ENCODE assay signal across 24 cellular contexts in the genomic region with DNA sequence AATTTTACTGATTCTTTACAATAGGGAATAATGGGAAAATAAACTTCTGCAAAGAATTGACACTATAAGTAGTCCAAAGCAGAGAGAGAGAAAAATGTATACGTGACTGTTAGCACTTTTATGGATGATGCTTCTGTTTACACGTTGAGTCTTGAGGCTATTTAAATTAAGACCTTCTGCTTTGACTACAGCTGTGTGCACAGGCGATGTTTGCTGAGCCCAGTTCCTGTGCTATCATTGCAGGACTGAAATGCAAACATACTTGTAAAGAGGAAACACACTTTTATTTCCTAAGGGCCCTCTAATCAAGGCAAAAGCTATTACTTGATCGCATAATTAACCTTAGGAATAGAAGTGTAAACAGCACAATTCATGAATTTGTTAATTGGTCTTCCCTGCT.
DNase-seq lines count a peak whose midpoint lies in the region; ATAC-seq lines count a peak whose summit lies in the region.
"Had no signal": no experiment of that assay in that cellular context is flagged by ENCODE, and none has a peak within 500 bp of the region (broad histone marks: within the 10 kb centered on the region; RNA-seq: fewer than 3 reads in every experiment).

No MANE protein-coding gene starts in this region.

- H3K27me3 Mint-ChIP-seq in CD8-positive, alpha-beta memory T cell, result peaks cover 0 to 1% of the 10 kb centered on the region in 2 donors
- H3K27me3 Mint-ChIP-seq: activated naive CD8-positive, alpha-beta T cell; progenitor cell of endocrine pancreas had no signal

- peaks cover 0 to 7% (median 4%) of the 10 kb centered on the region in 3 donors for H3K36me3 Mint-ChIP-seq in CD8-positive, alpha-beta memory T cell

- H3K4me3 ChIP-seq in CD8-positive, alpha-beta memory T cell (ENCODE audit: low read length), result no peak overlapping the region
- H3K4me3 ChIP-seq: esophagus muscularis mucosa, K562, SJSA1, skin epidermis, upper lobe of left lung had no signal

- no peaks in the 10 kb centered on the region for H3K9me3 ChIP-seq in CD8-positive, alpha-beta memory T cell (ENCODE audit: low read length)
- H3K9me3 ChIP-seq: BE2C, esophagus muscularis mucosa, SJSA1, upper lobe of left lung had no signal

- no peaks in the 10 kb centered on the region for H3K4me1 Mint-ChIP-seq in CD8-positive, alpha-beta memory T cell

- DNase-seq in DMS79 treated with DMSO at 0.1 percent for 48 hours (lab: John Stamatoyannopoulos, UW) (peak; percentile 3), DMS79 (lab: John Stamatoyannopoulos, UW) (no peak), NCI-H2029 treated with DMSO at 0.1 percent for 48 hours (lab: John Stamatoyannopoulos, UW) (peak; percentile 87), NCI-H748 treated with DMSO at 0.1 percent for 48 hours (lab: John Stamatoyannopoulos, UW) (peak; percentile 93)
- no peak for DNase-seq in CD8-positive, alpha-beta memory T cell
- DNase-seq in stimulated activated CD4-positive, alpha-beta T cell treated with anti-CD3 and anti-CD28 coated beads, Interleukin-4, amount 100 ng/mL, for 4 hours, result no peak
- DNase-seq: activated CD8-positive, alpha-beta memory T cell treated with anti-CD3 and anti-CD28 coated beads for 24 hours; effector memory CD4-positive, alpha-beta T cell; midbrain; nephron progenitor cell; OCI-M1; stimulated activated CD4-positive, alpha-beta T cell treated with anti-CD3 and anti-CD28 coated beads, Interleukin-4, amount 100 ng/mL, for 1 hour; upper lobe of left lung had no signal

- ATAC-seq in HG03039 (IDR thresholded peaks at IDR 0.05; ENCODE audit: unreplicated experiment) (no peak), GM18873 (IDR thresholded peaks at IDR 0.05; ENCODE audit: low FRiP score, unreplicated experiment) (no peak)
- ATAC-seq: activated CD4-positive, CD25-positive, alpha-beta regulatory T cell treated with anti-CD3 and anti-CD28 coated beads, Interleukin-2, amount 50 U/mL, for 24 hours; K562 had no signal

- no peaks in the 10 kb centered on the region for H3K9me3 Mint-ChIP-seq in CD8-positive, alpha-beta memory T cell
- H3K9me3 Mint-ChIP-seq: activated T-helper 1 cell treated with anti-CD3 and anti-CD28 coated beads, Interleukin-12 subunit alpha, Interleukin-12 subunit beta, Interleukin-2, Interleukin-4 antibody, amounts not matched to agents 30 ng/mL and 10 ng/mL and 1 ng/mL, durations not matched to agents 14 hours and 24 hours and 36 hours; nephron progenitor cell had no signal

- H3K27ac Mint-ChIP-seq in CD8-positive, alpha-beta memory T cell, result no peak overlapping the region
- H3K27ac Mint-ChIP-seq: activated naive CD8-positive, alpha-beta T cell; activated T-helper 1 cell treated with anti-CD3 and anti-CD28 coated beads, Interleukin-12 subunit alpha, Interleukin-12 subunit beta, Interleukin-2, Interleukin-4 antibody, amounts not matched to agents 30 ng/mL and 10 ng/mL and 1 ng/mL, durations not matched to agents 14 hours and 24 hours and 36 hours; nephron progenitor cell; progenitor cell of endocrine pancreas had no signal

- H3K27me3 ChIP-seq in CD8-positive, alpha-beta memory T cell (ENCODE audit: insufficient read depth, low read length, poor library complexity, severe bottlenecking), result no peaks in the 10 kb centered on the region
- H3K27me3 ChIP-seq: BE2C, esophagus muscularis mucosa, SJSA1, upper lobe of left lung had no signal

- H3K27ac ChIP-seq in CD8-positive, alpha-beta memory T cell (ENCODE audit: low read depth, low read length), result no peak overlapping the region
- H3K27ac ChIP-seq: esophagus muscularis mucosa, SJSA1, skin epidermis, upper lobe of left lung had no signal

- no peaks in the 10 kb centered on the region for H3K36me3 ChIP-seq in CD8-positive, alpha-beta memory T cell (ENCODE audit: insufficient read depth, low read length)
- H3K36me3 ChIP-seq: BE2C, esophagus muscularis mucosa, SJSA1, upper lobe of left lung had no signal

- no peaks in the 10 kb centered on the region for H3K4me1 ChIP-seq in CD8-positive, alpha-beta memory T cell (ENCODE audit: insufficient read depth, low read length)
- H3K4me1 ChIP-seq: esophagus muscularis mucosa, upper lobe of left lung had no signal

- POLR2A ChIA-PET in CD8-positive, alpha-beta memory T cell (lab: Charles Lee), result no interaction called here

- CTCF ChIA-PET in CD8-positive, alpha-beta memory T cell (lab: Charles Lee), result no interaction called here

- H3K4me3 Mint-ChIP-seq in CD8-positive, alpha-beta memory T cell, result no peak overlapping the region
- H3K4me3 Mint-ChIP-seq: activated naive CD8-positive, alpha-beta T cell; activated T-helper 1 cell treated with anti-CD3 and anti-CD28 coated beads, Interleukin-12 subunit alpha, Interleukin-12 subunit beta, Interleukin-2, Interleukin-4 antibody, amounts not matched to agents 30 ng/mL and 10 ng/mL and 1 ng/mL, durations not matched to agents 14 hours and 24 hours and 36 hours; nephron progenitor cell had no signal

Comparison
In these comparisons a context has a peak if more than half of its experiments do, and no peak if none do; other contexts are left out.
1. DNase-seq: peak in DMS79 treated with DMSO at 0.1 percent for 48 hours (single experiment), NCI-H2029 treated with DMSO at 0.1 percent for 48 hours (single experiment) and NCI-H748 treated with DMSO at 0.1 percent for 48 hours (single experiment); none in DMS79 (single experiment), CD8-positive, alpha-beta memory T cell (0 of 5) and stimulated activated CD4-positive, alpha-beta T cell treated with anti-CD3 and anti-CD28 coated beads, Interleukin-4, amount 100 ng/mL, for 4 hours (0 of 2).